In the genomic region with DNA sequence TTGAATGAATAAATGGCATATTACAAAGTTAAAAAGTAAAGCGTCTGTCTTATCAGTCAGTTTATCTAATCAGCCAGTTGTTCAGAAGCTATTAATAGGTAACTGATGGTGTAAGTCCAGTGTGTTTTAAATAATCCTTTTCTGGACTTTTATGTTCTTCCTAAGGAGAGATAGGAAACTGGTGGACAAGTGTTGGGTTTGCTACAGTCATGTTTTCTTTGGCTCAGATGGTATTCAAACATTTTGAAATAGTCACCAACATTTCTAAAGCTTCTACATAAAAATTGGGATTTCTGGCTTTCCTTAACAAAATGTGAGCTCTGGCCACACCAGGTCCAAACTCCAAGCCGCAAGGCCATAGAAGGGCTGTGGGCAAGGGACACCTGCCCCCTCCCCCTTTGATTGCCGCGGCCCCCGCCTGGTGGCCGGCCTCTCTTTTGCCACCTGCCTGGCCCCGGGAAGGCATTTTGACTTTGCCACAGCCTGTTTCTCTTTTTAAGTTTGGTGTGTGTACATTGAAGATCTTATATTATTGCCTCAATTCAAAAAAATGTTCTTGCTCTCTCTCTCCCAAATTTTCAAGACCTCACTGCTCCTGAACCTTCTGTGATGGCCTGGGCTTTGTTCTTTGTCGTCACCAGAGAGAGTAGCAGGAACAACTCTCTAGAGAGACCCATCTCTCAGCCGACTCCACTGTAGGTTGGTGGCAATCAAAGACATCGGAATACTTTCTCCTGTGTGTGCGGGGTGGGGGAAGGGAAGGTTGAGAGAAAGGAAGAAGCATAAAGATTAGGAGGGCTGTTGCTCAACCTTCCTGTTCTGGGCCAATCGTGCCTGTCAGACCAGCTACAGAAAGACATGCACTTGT, we compare ENCODE assay signal across 9 cellular contexts.
A peak's percentile ranks its signal among the peaks of the same experiment; 100 is the strongest.
DNase-seq lines count a peak whose midpoint lies in the region; ATAC-seq, FAIRE-seq and TF ChIP-seq lines count a peak whose summit lies in the region.
"Had no signal": no experiment of that assay in that cellular context is flagged by ENCODE, and none has a peak within 500 bp of the region (broad histone marks: within the 10 kb centered on the region; RNA-seq: fewer than 3 reads in every experiment).

No MANE protein-coding gene starts in this region.

- no peaks in the 10 kb centered on the region for H3K36me3 ChIP-seq in CD8-positive, alpha-beta T cell (ENCODE audit: insufficient read depth, low read length)
- H3K36me3 ChIP-seq in NT2/D1 (ENCODE audit: insufficient read depth, insufficient read length, low read length): no peaks in the 10 kb centered on the region
- no peaks in the 10 kb centered on the region for H3K36me3 ChIP-seq in K562 (ENCODE audit: control insufficient read depth, insufficient read depth, low read length)

- no peaks in the 10 kb centered on the region for H3K36me3 Mint-ChIP-seq in CD8-positive, alpha-beta T cell

- peak overlapping the region; percentile 88 for H3K27ac Mint-ChIP-seq in CD8-positive, alpha-beta T cell

- in situ Hi-C loops in K562 (cut with MboI): no loop called here

- H3K27me3 ChIP-seq in CD8-positive, alpha-beta T cell (ENCODE audit: insufficient read depth, low read length): no peaks in the 10 kb centered on the region
- H3K27me3 ChIP-seq in NT2/D1 (ENCODE audit: insufficient read depth, insufficient read length) (no peaks in the 10 kb centered on the region), K562 (ENCODE audit: control insufficient read depth in 2 of 2, insufficient read depth in 2 of 2, low read length in 2 of 2) (no peaks in the 10 kb centered on the region)

- TF ChIP-seq POLR2A in K562 (conservative IDR thresholded peaks at IDR 0.05): peak; percentile 66

- TSS peak; percentile 70 for BruUV-seq in K562 (replicated peaks; lab: Mats Ljungman, UMichigan)

- H3K4me3 ChIP-seq in CD8-positive, alpha-beta T cell (ENCODE audit: low read depth, low read length): peak overlapping the region; percentile 4
- H3K4me3 ChIP-seq in NT2/D1 (ENCODE audit: insufficient read length, low read depth) (no peak overlapping the region), K562 (peak overlapping the region; percentile 9; the same call in 1 of the 2 replicates)

- H3K79me2 ChIP-seq in K562 (ENCODE audit: control insufficient read depth, insufficient read depth, low read length): no peaks in the 10 kb centered on the region

- H3K9me1 ChIP-seq in K562 (ENCODE audit: control insufficient read depth, insufficient read depth, low read length): no peaks in the 10 kb centered on the region

- peak; percentile 95 for FAIRE-seq in K562 (lab: Jason Lieb, UNC)
- FAIRE-seq: GM18507 had no signal

- H3K9me3 ChIP-seq in CD8-positive, alpha-beta T cell (ENCODE audit: low read length): no peaks in the 10 kb centered on the region
- H3K9me3 ChIP-seq in NT2/D1 (ENCODE audit: insufficient read depth, low read length) (no peaks in the 10 kb centered on the region), K562 (replicated peaks; ENCODE audit: control insufficient read depth, insufficient read depth, low read depth, low read length) (no peaks in the 10 kb centered on the region)

- POLR2A ChIA-PET in CD8-positive, alpha-beta T cell (lab: Charles Lee): no interaction called here
- POLR2A ChIA-PET in K562 (lab: Yijun Ruan, JAX): interaction anchor here (0.5 to 0.7 kb wide), 4 partner anchors 29 to 85 kb away, joined by 3 read pairs; no protein-coding TSS in a partner anchor

- CTCF ChIA-PET in CD8-positive, alpha-beta T cell (lab: Charles Lee): interaction anchor here (0.8 to 1.7 kb wide), 2 partner anchors 10 to 16 kb away, joined by 3 to 4 read pairs; no protein-coding TSS in a partner anchor
- CTCF ChIA-PET in K562 (lab: Yijun Ruan, JAX; ENCODE audit: low intra/inter-chr PET ratio): interaction anchor here (0.6 kb wide), 1 partner anchor 85 kb away, joined by 5 read pairs; no protein-coding TSS in a partner anchor

- no peaks in the 10 kb centered on the region for H4K20me1 ChIP-seq in K562 (replicated peaks; ENCODE audit: control insufficient read depth, insufficient read depth, low read length)

- peak; percentile 51 for ATAC-seq in CD8-positive, alpha-beta T cell
- ATAC-seq in K562 (peak; percentile 97), HG02571 (IDR thresholded peaks at IDR 0.05; ENCODE audit: unreplicated experiment) (no peak), GM21723 (IDR thresholded peaks at IDR 0.05; ENCODE audit: unreplicated experiment) (no peak)

- H3K4me1 Mint-ChIP-seq in CD8-positive, alpha-beta T cell (ENCODE audit: low read depth): peaks cover 31% of the 10 kb centered on the region

- H3K27ac ChIP-seq in CD8-positive, alpha-beta T cell (ENCODE audit: low read depth, low read length): no peak overlapping the region
- H3K27ac ChIP-seq in K562 (ENCODE audit: extremely low read depth, low read depth, low read length): peak overlapping the region; percentile 82

- peak; percentile 30 to 53; a peak in 3 of 4 replicates for TF ChIP-seq RAD21 in K562 (CRISPR knock-in tag; conservative IDR thresholded peaks at IDR 0.05 in 1 of 2, IDR thresholded peaks at IDR 0.05 in 1 of 2)

- peak overlapping the region; percentile 77 for H3K4me2 ChIP-seq in K562 (ENCODE audit: insufficient read depth, low read length)

- peak in 1 of 7 experiments; percentile 31 for DNase-seq in CD8-positive, alpha-beta T cell
- DNase-seq in NT2/D1 (ENCODE audit: low read depth, low spot score) (peak; percentile 25), K562 (ENCODE audit: extremely low read depth in 1 of 4, low spot score in 3 of 4) (peak; percentile 44 to 90 (median 68)), mucosa of gallbladder (ENCODE audit: low spot score) (peak; percentile 67), NCI-H2171 (lab: John Stamatoyannopoulos, UW) (no peak), NCI-H774 (lab: John Stamatoyannopoulos, UW) (no peak)

- H3K27me3 Mint-ChIP-seq in CD8-positive, alpha-beta T cell (ENCODE audit: low read depth): no peaks in the 10 kb centered on the region

- intact Hi-C loops in CD8-positive, alpha-beta T cell (cut with DNase I, micrococcal nuclease): no loop called here
- intact Hi-C loops in K562 (cut with micrococcal nuclease): loop anchor here (2.0 kb wide), 1 partner anchor 65 kb away; no protein-coding TSS in a partner anchor

- H3K9me3 Mint-ChIP-seq in CD8-positive, alpha-beta T cell: no peaks in the 10 kb centered on the region

- H2AFZ ChIP-seq in K562 (ENCODE audit: low read depth, low read length): peak overlapping the region; percentile 98

- no peak overlapping the region for H3K9ac ChIP-seq in NT2/D1 (ENCODE audit: insufficient read length, low read depth)
- H3K9ac ChIP-seq in K562 (ENCODE audit: insufficient read depth in 1 of 2, low read depth in 2 of 2, low read length in 2 of 2): peak overlapping the region; percentile 66 to 85

- H3K4me3 Mint-ChIP-seq in CD8-positive, alpha-beta T cell: peak overlapping the region; percentile 64

- 7% methylated on average over 12 of the region's 12 CpGs for WGBS in K562 (ENCODE audit: insufficient coverage, low coverage, missing lambda C conversion rate)

- H3K4me1 ChIP-seq in CD8-positive, alpha-beta T cell (ENCODE audit: insufficient read depth, low read length): peaks cover 25% of the 10 kb centered on the region
- H3K4me1 ChIP-seq in NT2/D1 (ENCODE audit: insufficient read depth, insufficient read length) (no peaks in the 10 kb centered on the region), K562 (replicated peaks in 1 of 2; ENCODE audit: control insufficient read depth in 2 of 2, insufficient read depth in 2 of 2, low read length in 2 of 2) (peaks cover 8 to 24% of the 10 kb centered on the region in 2 experiments)

- TF ChIP-seq CTCF in CD8-positive, alpha-beta T cell (IDR thresholded peaks at IDR 0.05): no peak
- TF ChIP-seq CTCF in K562 (IDR thresholded peaks at IDR 0.05 in 2 of 3, conservative IDR thresholded peaks at IDR 0.05 in 1 of 3; ENCODE audit: insufficient read depth in 2 of 3, low read depth in 1 of 3, low read length in 3 of 3): 0 out of 6 replicates have a peak, but pooled peaks of 2 of the 3 experiments have one; percentile 20 to 21

- peak; percentile 85 for TF ChIP-seq EP300 in K562 (IDR thresholded peaks at IDR 0.05; ENCODE audit: low read length)

TF ChIP-seq in K562, 482 proteins besides CTCF, POLR2A, EP300 and RAD21 (continues in another document):
- TF ChIP-seq CEBPG (CRISPR knock-in tag; IDR thresholded peaks at IDR 0.05): peak; percentile 87
- peak; percentile 91 to 96 for TF ChIP-seq CEBPG (tag; conservative IDR thresholded peaks at IDR 0.05 in 1 of 2, IDR thresholded peaks at IDR 0.05 in 1 of 2)
- no peak for TF ChIP-seq SIRT6 (IDR thresholded peaks at IDR 0.05; ENCODE audit: low read depth, low read length)
- peak in 1 of 2 experiments; percentile 31; a peak in 1 of 4 replicates for TF ChIP-seq UBTF (IDR thresholded peaks at IDR 0.05; ENCODE audit: borderline replicate concordance in 1 of 2, low read depth in 2 of 2, low read length in 2 of 2)
- peak; percentile 99 for TF ChIP-seq CEBPB (tag; IDR thresholded peaks at IDR 0.05)
- TF ChIP-seq CBX1 (IDR thresholded peaks at IDR 0.05; ENCODE audit: low read depth): peak; percentile 57; the same call in 1 of the 2 replicates
- TF ChIP-seq NONO (IDR thresholded peaks at IDR 0.05; ENCODE audit: low read depth in 2 of 2, low read length in 1 of 2): 0 out of 4 replicates have a peak, but pooled peaks of 1 of the 2 experiments have one; percentile 25

Comparison
In these comparisons a context has a peak if more than half of its experiments do, and no peak if none do; other contexts are left out.
1. ATAC-seq: peak in CD8-positive, alpha-beta T cell (single experiment) and K562 (single experiment); none in HG02571 (single experiment) and GM21723 (single experiment).
2. DNase-seq: peak in NT2/D1 (single experiment), K562 (4 of 4) and mucosa of gallbladder (single experiment); none in NCI-H2171 (single experiment) and NCI-H774 (single experiment).